In genomic region chr2:63698825-63699548, GRCh38 we compare ENCODE assay signal across 8 cellular contexts.
DNase-seq lines count a peak whose midpoint lies in the region; ATAC-seq and TF ChIP-seq lines count a peak whose summit lies in the region.

No MANE protein-coding gene starts in this region.

- no peaks in the 10 kb centered on the region for H3K9me3 Mint-ChIP-seq in activated CD4-positive, alpha-beta T cell treated with anti-CD3 and anti-CD28 coated beads, Interleukin-2, amount 10 ng/mL, durations not matched to agents 7 days and 5 days

- H3K36me3 Mint-ChIP-seq in activated CD4-positive, alpha-beta T cell treated with anti-CD3 and anti-CD28 coated beads, Interleukin-2, amount 10 ng/mL, durations not matched to agents 7 days and 5 days (ENCODE audit: low read depth): no peaks in the 10 kb centered on the region

- H3K9me3 ChIP-seq in GM23248 (ENCODE audit: low read depth) (no peaks in the 10 kb centered on the region), hepatocyte (ENCODE audit: low read depth) (no peaks in the 10 kb centered on the region)

- H3K27me3 Mint-ChIP-seq in activated CD4-positive, alpha-beta T cell treated with anti-CD3 and anti-CD28 coated beads, Interleukin-2, amount 10 ng/mL, durations not matched to agents 7 days and 5 days: peaks cover 5% of the 10 kb centered on the region

- TF ChIP-seq CTCF in hepatocyte (IDR thresholded peaks at IDR 0.05; ENCODE audit: poor library complexity): peak; percentile 57

- POLR2A ChIA-PET in activated CD4-positive, alpha-beta T cell treated with anti-CD3 and anti-CD28 coated beads, Interleukin-2, amount 10 ng/mL, durations not matched to agents 7 days and 5 days (lab: Charles Lee): no interaction called here

- peaks cover 3% of the 10 kb centered on the region for H3K4me1 Mint-ChIP-seq in activated CD4-positive, alpha-beta T cell treated with anti-CD3 and anti-CD28 coated beads, Interleukin-2, amount 10 ng/mL, durations not matched to agents 7 days and 5 days

- H3K4me2 ChIP-seq in GM23248 (ENCODE audit: unreplicated experiment) (peak overlapping the region; percentile 60), hepatocyte (peak overlapping the region; percentile 23)

- in situ Hi-C loops in GM23248 (cut with MboI): no loop called here

- H4K20me1 ChIP-seq in GM23248 (ENCODE audit: insufficient read depth) (no peaks in the 10 kb centered on the region), hepatocyte (ENCODE audit: insufficient read depth, poor library complexity, severe bottlenecking) (no peaks in the 10 kb centered on the region)

- CTCF ChIA-PET in activated CD4-positive, alpha-beta T cell treated with anti-CD3 and anti-CD28 coated beads, Interleukin-2, amount 10 ng/mL, durations not matched to agents 7 days and 5 days (lab: Charles Lee): interaction anchor here (0.5 to 1.8 kb wide), 6 partner anchors 9 to 672 kb away, joined by 3 to 6 read pairs (median 4); no protein-coding TSS in a partner anchor

- H3K27ac Mint-ChIP-seq in activated CD4-positive, alpha-beta T cell treated with anti-CD3 and anti-CD28 coated beads, Interleukin-2, amount 10 ng/mL, durations not matched to agents 7 days and 5 days: no peak overlapping the region

- intact Hi-C loops in sciatic nerve (cut with DNase I): no loop called here

- peaks cover 18% of the 10 kb centered on the region for H3K4me1 ChIP-seq in GM23248 (ENCODE audit: insufficient read depth)
- peaks cover 5% of the 10 kb centered on the region for H3K4me1 ChIP-seq in hepatocyte (ENCODE audit: insufficient read depth)

- DNase-seq in activated CD4-positive, alpha-beta T cell treated with anti-CD3 and anti-CD28 coated beads, Interleukin-2, amount 10 ng/mL, durations not matched to agents 7 days and 5 days: peak; percentile 34
- no peak for DNase-seq in activated CD4-positive, alpha-beta T cell treated with anti-CD3 and anti-CD28 coated beads, Interleukin-2, amount 50 U/mL, for 48 hours
- DNase-seq in GM23248: peak; percentile 94
- peak; percentile 8 for DNase-seq in NCI-H1417 treated with DMSO at 0.1 percent for 48 hours (lab: John Stamatoyannopoulos, UW)
- peak; percentile 89 for DNase-seq in amniotic epithelial cell (ENCODE audit: low read depth)
- peak; percentile 79 for DNase-seq in hepatocyte (ENCODE audit: low spot score)
- DNase-seq in sciatic nerve (ENCODE audit: low spot score): no peak

- H3K27me3 ChIP-seq in GM23248 (replicated peaks; ENCODE audit: insufficient read depth): no peaks in the 10 kb centered on the region
- H3K27me3 ChIP-seq in hepatocyte: no peaks in the 10 kb centered on the region

- H3K27ac ChIP-seq in GM23248: peak overlapping the region; percentile 83
- H3K27ac ChIP-seq in hepatocyte: peak overlapping the region; percentile 78

- H3K9me2 ChIP-seq in GM23248 (ENCODE audit: insufficient read depth) (no peaks in the 10 kb centered on the region), hepatocyte (replicated peaks; ENCODE audit: insufficient read depth) (no peaks in the 10 kb centered on the region)

- H3K79me2 ChIP-seq in GM23248 (ENCODE audit: insufficient read depth) (no peaks in the 10 kb centered on the region), hepatocyte (no peaks in the 10 kb centered on the region)

- peak overlapping the region; percentile 47 for H3K9ac ChIP-seq in GM23248

- H3K4me3 Mint-ChIP-seq in activated CD4-positive, alpha-beta T cell treated with anti-CD3 and anti-CD28 coated beads, Interleukin-2, amount 10 ng/mL, durations not matched to agents 7 days and 5 days: no peak overlapping the region

- H3K4me3 ChIP-seq in GM23248 (peak overlapping the region; percentile 17; the same call in 1 of the 2 replicates), hepatocyte (no peak overlapping the region)

- peaks cover 27% of the 10 kb centered on the region for H3F3A ChIP-seq in GM23248 (ENCODE audit: insufficient read depth)

- H2AFZ ChIP-seq in GM23248 (peak overlapping the region; percentile 86), hepatocyte (peak overlapping the region; percentile 13)

- WGBS in GM23248 (ENCODE audit: low coverage in 1 of 2, low lambda C conversion rate in 2 of 2, missing lambda C conversion rate in 2 of 2), 2 experiments: 15% methylated on average over 6 of the region's 6 CpGs
- WGBS in hepatocyte (ENCODE audit: low lambda C conversion rate, missing lambda C conversion rate): 45% methylated on average over 6 of the region's 6 CpGs

- H3K36me3 ChIP-seq in GM23248 (ENCODE audit: low read depth) (no peaks in the 10 kb centered on the region), hepatocyte (replicated peaks; ENCODE audit: insufficient read depth, low read depth) (no peaks in the 10 kb centered on the region)

- ATAC-seq in sciatic nerve (peak; percentile 98), HG03460 (IDR thresholded peaks at IDR 0.05; ENCODE audit: unreplicated experiment) (no peak)

Comparison
In these comparisons a context has a peak if more than half of its experiments do, and no peak if none do; other contexts are left out.
1. DNase-seq: peak in activated CD4-positive, alpha-beta T cell treated with anti-CD3 and anti-CD28 coated beads, Interleukin-2, amount 10 ng/mL, durations not matched to agents 7 days and 5 days (single experiment), GM23248 (single experiment), NCI-H1417 treated with DMSO at 0.1 percent for 48 hours (single experiment), amniotic epithelial cell (single experiment) and hepatocyte (single experiment); none in activated CD4-positive, alpha-beta T cell treated with anti-CD3 and anti-CD28 coated beads, Interleukin-2, amount 50 U/mL, for 48 hours (0 of 2) and sciatic nerve (single experiment).